Comparison of ENCODE assay signal across 13 cellular contexts in the genomic region with DNA sequence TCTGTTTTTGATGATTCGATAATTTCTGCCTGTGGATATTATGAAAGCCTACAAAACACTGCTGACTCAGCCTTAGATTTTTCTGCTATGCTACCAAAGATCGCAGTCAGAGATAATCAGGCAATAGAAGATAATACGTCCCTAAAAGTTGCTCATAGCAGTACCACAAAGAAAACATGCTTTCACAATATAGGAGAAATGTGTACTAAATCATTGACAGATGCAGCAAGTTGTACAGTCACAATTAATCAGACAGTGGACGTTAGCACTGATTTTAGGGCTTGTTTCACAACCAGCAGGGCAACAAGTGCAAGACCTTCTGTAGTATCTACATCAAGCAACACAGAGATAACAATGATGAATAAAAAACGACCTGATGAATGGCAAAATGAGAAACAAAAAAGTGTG. TPM values are rescaled to one million over a fixed set of nuclear protein-coding genes. Genes with fewer than 3 reads are reported as not detected.
DNase-seq lines count a peak whose midpoint lies in the region; ATAC-seq and TF ChIP-seq lines count a peak whose summit lies in the region.
"Had no signal": no experiment of that assay in that cellular context is flagged by ENCODE, and none has a peak within 500 bp of the region (broad histone marks: within the 10 kb centered on the region; RNA-seq: fewer than 3 reads in every experiment).

No MANE protein-coding gene starts in this region.

- no peaks in the 10 kb centered on the region for H3K79me2 ChIP-seq in GM23248 (ENCODE audit: insufficient read depth)

- no peaks in the 10 kb centered on the region for H3K9me2 ChIP-seq in GM23248 (ENCODE audit: insufficient read depth)

- H3K27ac ChIP-seq in GM23248 (0 out of 2 replicates have a peak overlapping the region, but pooled peaks have one; percentile 13), SK-N-MC (peak overlapping the region; percentile 93)
- H3K27ac ChIP-seq: dorsolateral prefrontal cortex, spleen had no signal

- no peaks in the 10 kb centered on the region for H3K36me3 ChIP-seq in GM23248 (ENCODE audit: low read depth)
- H3K36me3 ChIP-seq in SK-N-MC (ENCODE audit: insufficient read depth, low read length) = no peaks in the 10 kb centered on the region
- H3K36me3 ChIP-seq: spleen had no signal

- H3K27me3 ChIP-seq in GM23248 (replicated peaks; ENCODE audit: insufficient read depth) = 0 out of 2 replicates have a peak, but pooled peaks cover 4% of the 10 kb centered on the region
- H3K27me3 ChIP-seq: dorsolateral prefrontal cortex, spleen had no signal

- DNase-seq in GM23248 (peak; percentile 91), SK-N-MC (ENCODE audit: low read depth, low spot score) (peak; percentile 87), fibroblast of mammary gland (ENCODE audit: low read depth) (peak; percentile 83), skeletal muscle cell (ENCODE audit: low read depth) (peak; percentile 15), pons (ENCODE audit: low spot score) (no peak), NCI-H748 treated with DMSO at 0.1 percent for 48 hours (lab: John Stamatoyannopoulos, UW) (no peak)
- DNase-seq: activated naive CD8-positive, alpha-beta T cell treated with anti-CD3 and anti-CD28 coated beads, Interleukin-2, amount 10 ng/mL, durations not matched to agents 7 days and 5 days; dorsolateral prefrontal cortex; NCI-H524 treated with DMSO at 0.1 percent for 48 hours; nephron progenitor cell; SIG-M5; spleen had no signal

- WGBS in GM23248 (ENCODE audit: low coverage in 1 of 2, low lambda C conversion rate in 2 of 2, missing lambda C conversion rate in 2 of 2), 2 experiments = 1% methylated on average over 5 of the region's 5 CpGs

- in situ Hi-C loops in GM23248 (cut with MboI) = no loop called here

- no peaks in the 10 kb centered on the region for H3K9me3 ChIP-seq in GM23248 (ENCODE audit: low read depth)
- H3K9me3 ChIP-seq in SK-N-MC (ENCODE audit: low read depth, low read length) = no peaks in the 10 kb centered on the region
- H3K9me3 ChIP-seq: spleen had no signal

- H3K9ac ChIP-seq in GM23248 (no peak overlapping the region), SK-N-MC (ENCODE audit: insufficient read length) (peak overlapping the region; percentile 62)

- ATAC-seq in HG03571 (IDR thresholded peaks at IDR 0.05; ENCODE audit: unreplicated experiment) = no peak

- peaks cover 18% of the 10 kb centered on the region for H3K4me1 ChIP-seq in GM23248 (ENCODE audit: insufficient read depth)
- H3K4me1 ChIP-seq: spleen had no signal

- H3K4me2 ChIP-seq in GM23248 (ENCODE audit: unreplicated experiment) = peak overlapping the region; percentile 9

- no peaks in the 10 kb centered on the region for H4K20me1 ChIP-seq in GM23248 (ENCODE audit: insufficient read depth)

- no peak for TF ChIP-seq CTCF in fibroblast of mammary gland (conservative IDR thresholded peaks at IDR 0.05; ENCODE audit: control insufficient read depth, insufficient read depth, low read depth, low read length)

- H3F3A ChIP-seq in GM23248 (ENCODE audit: insufficient read depth) = peaks cover 23% of the 10 kb centered on the region

- H2AFZ ChIP-seq in GM23248 = no peak overlapping the region

- no peak overlapping the region for H3K4me3 ChIP-seq in GM23248
- H3K4me3 ChIP-seq in SK-N-MC = peak overlapping the region; percentile 70
- H3K4me3 ChIP-seq in fibroblast of mammary gland (ENCODE audit: control insufficient read depth, low read depth, low read length) = no peak overlapping the region
- H3K4me3 ChIP-seq in skeletal muscle cell (ENCODE audit: low read depth, low read length) = no peak overlapping the region
- H3K4me3 ChIP-seq: dorsolateral prefrontal cortex, spleen had no signal

RNA-seq across cellular contexts. Expression of gene RBM44, which starts 19.5 kb away (rescaled TPM):
- 0.11 and 2.8 TPM in 2 replicates for total RNA-seq in GM23248 (2014; rRNA removed; shearing (Covaris generic))
- not detected in 2 replicates for polyA plus RNA-seq in GM23248 (2016; fragmentation: Nextera tagmentation; extraction: Ambion mirVana)

RNA-seq across cellular contexts. Expression of gene RAMP1, which starts 41.4 kb away (rescaled TPM):
- total RNA-seq in GM23248 (2014; rRNA removed; shearing (Covaris generic)) = 4.1 and 4.8 TPM in 2 replicates
- 11.1 and 11.8 TPM in 2 replicates for polyA plus RNA-seq in GM23248 (2016; fragmentation: Nextera tagmentation; extraction: Ambion mirVana)

Comparison
In these comparisons a context has a peak if more than half of its experiments do, and no peak if none do; other contexts are left out.
1. DNase-seq: peak in GM23248 (single experiment), SK-N-MC (single experiment), fibroblast of mammary gland (single experiment) and skeletal muscle cell (single experiment); none in pons (single experiment) and NCI-H748 treated with DMSO at 0.1 percent for 48 hours (single experiment).